ENCODE assay signal across 11 cellular contexts in the genomic region with DNA sequence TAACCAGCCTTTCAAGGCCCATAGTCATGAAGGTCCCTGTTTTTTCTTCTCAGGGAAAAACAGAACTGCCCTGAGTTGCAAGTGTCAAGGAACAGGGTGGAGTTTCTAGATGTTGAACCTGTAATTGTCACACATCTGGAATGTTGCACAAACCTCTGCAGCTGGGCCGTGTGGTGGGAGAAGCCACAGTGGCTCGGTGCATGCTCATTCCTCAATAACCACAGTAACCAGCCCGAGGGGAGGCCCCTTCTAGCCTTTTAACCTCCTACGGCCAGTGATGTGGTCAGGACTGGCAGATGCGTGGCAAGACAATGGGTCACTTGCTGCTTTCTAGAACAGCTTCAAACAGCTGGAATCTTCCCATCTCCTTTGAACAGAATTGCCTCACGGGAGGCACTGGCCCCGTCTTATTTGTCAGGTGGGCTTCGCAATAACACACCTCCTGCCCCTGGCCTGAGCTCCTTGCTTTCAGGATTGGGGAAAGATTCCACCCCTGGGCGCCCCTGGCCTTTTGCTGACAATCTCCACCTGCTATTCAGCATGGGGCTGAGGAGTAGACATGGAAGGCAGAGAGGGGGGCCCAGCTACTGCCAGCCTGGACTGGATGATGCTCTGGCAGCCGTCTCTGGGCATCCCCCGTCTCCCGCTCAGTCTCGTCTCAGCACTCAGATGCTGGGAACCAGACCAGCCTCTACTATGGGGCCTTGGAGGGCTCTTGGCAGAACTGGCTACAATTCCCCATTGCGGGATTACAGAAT.
A peak's percentile ranks its signal among the peaks of the same experiment; 100 is the strongest.
DNase-seq lines count a peak whose midpoint lies in the region; ATAC-seq and TF ChIP-seq lines count a peak whose summit lies in the region.
"Had no signal": no experiment of that assay in that cellular context is flagged by ENCODE, and none has a peak within 500 bp of the region (broad histone marks: within the 10 kb centered on the region; RNA-seq: fewer than 3 reads in every experiment).

No MANE protein-coding gene starts in this region.

- 81 to 100% methylated on average over 3 to 14 of the region's 14 CpGs for WGBS in transverse colon (ENCODE audit: low coverage in 1 of 2), 2 donors

- H3K27me3 ChIP-seq in transverse colon = no peaks in the 10 kb centered on the region
- H3K27me3 ChIP-seq: colonic mucosa had no signal

- intact Hi-C loops in transverse colon (cut with DNase I; ENCODE audit: low total_unique reads) (no loop called here), cardiac septum (cut with DNase I) (no loop called here)

- H3K27me3 Mint-ChIP-seq in activated T-helper 17 cell treated with anti-CD3 and anti-CD28 coated beads, Interleukin-2, amount 50 U/mL, for 72 hours = peaks cover 13% of the 10 kb centered on the region

- peak overlapping the region; percentile 72 for H3K4me3 Mint-ChIP-seq in activated T-helper 17 cell treated with anti-CD3 and anti-CD28 coated beads, Interleukin-2, amount 50 U/mL, for 72 hours
- H3K4me3 Mint-ChIP-seq: stimulated activated naive B cell treated with anti-CD40 and anti-IgM and Interleukin-4, amounts not matched to agents 10 μg/mL and 1 μg/mL and 100 μg/mL, for 72 hours had no signal

- no peak overlapping the region for H3K4me3 ChIP-seq in transverse colon
- H3K4me3 ChIP-seq: colonic mucosa had no signal

- DNase-seq in renal cortical epithelial cell (ENCODE audit: low read depth) (peak; percentile 80), transverse colon (no peak), cardiac septum (ENCODE audit: low spot score) (no peak)
- DNase-seq: colonic mucosa; NCI-H526; stimulated activated naive B cell treated with anti-CD40 and anti-IgM and Interleukin-4, amounts not matched to agents 10 μg/mL and 1 μg/mL and 100 μg/mL, for 72 hours had no signal

- H3K4me1 Mint-ChIP-seq in activated T-helper 17 cell treated with anti-CD3 and anti-CD28 coated beads, Interleukin-2, amount 50 U/mL, for 72 hours = peaks cover 25% of the 10 kb centered on the region

- H3K9me3 ChIP-seq in transverse colon = no peaks in the 10 kb centered on the region
- H3K9me3 ChIP-seq: colonic mucosa had no signal

- TF ChIP-seq POLR2A in transverse colon (IDR thresholded peaks at IDR 0.05) = no peak

- H3K27ac Mint-ChIP-seq in activated T-helper 17 cell treated with anti-CD3 and anti-CD28 coated beads, Interleukin-2, amount 50 U/mL, for 72 hours = peak overlapping the region; percentile 89
- H3K27ac Mint-ChIP-seq: stimulated activated naive B cell treated with anti-CD40 and anti-IgM and Interleukin-4, amounts not matched to agents 10 μg/mL and 1 μg/mL and 100 μg/mL, for 72 hours had no signal

- H3K4me1 ChIP-seq in transverse colon = peaks cover 0 to 4% (median 0%) of the 10 kb centered on the region in 4 donors
- H3K4me1 ChIP-seq: colonic mucosa had no signal

- no peaks in the 10 kb centered on the region for H3K9me3 Mint-ChIP-seq in activated T-helper 17 cell treated with anti-CD3 and anti-CD28 coated beads, Interleukin-2, amount 50 U/mL, for 72 hours
- H3K9me3 Mint-ChIP-seq: stimulated activated naive B cell treated with anti-CD40 and anti-IgM and Interleukin-4, amounts not matched to agents 10 μg/mL and 1 μg/mL and 100 μg/mL, for 72 hours had no signal

- H3K36me3 Mint-ChIP-seq in activated T-helper 17 cell treated with anti-CD3 and anti-CD28 coated beads, Interleukin-2, amount 50 U/mL, for 72 hours (ENCODE audit: low read depth) = no peaks in the 10 kb centered on the region

- in situ Hi-C loops in transverse colon (cut with MboI; ENCODE audit: low pct_ligation_motif_present in 1 of 4, low pct_unique_long_range_greater_than_20kb in 1 of 4, low sequenced_read_pairs in 3 of 4) = no loop called here

- no peak for TF ChIP-seq CTCF in transverse colon (IDR thresholded peaks at IDR 0.05)

- TF ChIP-seq EP300 in transverse colon (IDR thresholded peaks at IDR 0.05; ENCODE audit: low read depth) = no peak

- no peak overlapping the region for H3K27ac ChIP-seq in transverse colon
- H3K27ac ChIP-seq: colonic mucosa, VCaP had no signal

- H3K36me3 ChIP-seq in transverse colon = no peaks in the 10 kb centered on the region
- H3K36me3 ChIP-seq: colonic mucosa had no signal

- ATAC-seq in GM19351 (IDR thresholded peaks at IDR 0.05; ENCODE audit: unreplicated experiment) = peak; percentile 42
- ATAC-seq in HG03442 (IDR thresholded peaks at IDR 0.05; ENCODE audit: unreplicated experiment) = peak; percentile 62
- ATAC-seq in activated T-helper 17 cell treated with anti-CD3 and anti-CD28 coated beads, Interleukin-2, amount 50 U/mL, for 72 hours (replicated peaks) = peak; percentile 30
- ATAC-seq in GM19328 (IDR thresholded peaks at IDR 0.05; ENCODE audit: unreplicated experiment) = no peak
